Comparison of ENCODE assay signal across 23 cellular contexts in genomic region chr1:5720045-5720444, GRCh38.
"Had no signal": no experiment of that assay in that cellular context is flagged by ENCODE, and none has a peak within 500 bp of the region (broad histone marks: within the 10 kb centered on the region; RNA-seq: fewer than 3 reads in every experiment).

No MANE protein-coding gene starts in this region.

- ATAC-seq: activated naive CD4-positive, alpha-beta T cell treated with anti-CD3 and anti-CD28 coated beads, Interleukin-2, amount 50 U/mL, for 72 hours; activated T-cell treated with anti-CD3 and anti-CD28 coated beads, Interleukin-2, amount 50 U/mL, for 72 hours; gastroesophageal sphincter; naive thymus-derived CD4-positive, alpha-beta T cell; stimulated activated naive CD8-positive, alpha-beta T cell treated with anti-CD3 and anti-CD28 coated beads, Interleukin-15, Interleukin-2, amounts not matched to agents 100 U/mL and 50 U/mL, for 24 hours had no signal

- H3K4me1 ChIP-seq: uterus had no signal

- H3K4me2 ChIP-seq: hepatocyte had no signal

- H3K79me2 ChIP-seq: hepatocyte had no signal

- H3K36me3 ChIP-seq: gastroesophageal sphincter, left ventricle myocardium inferior, neural progenitor cell, right atrium auricular region, uterus had no signal

- H2AFZ ChIP-seq: hepatocyte had no signal

- H3K27me3 ChIP-seq: hepatocyte, neural progenitor cell, right atrium auricular region, uterus had no signal

- H3K9me3 ChIP-seq: uterus had no signal

- H3K9ac ChIP-seq: neural progenitor cell had no signal

- H3K27ac ChIP-seq: coronary artery, dorsolateral prefrontal cortex, gastroesophageal sphincter, hepatocyte, left ventricle myocardium inferior, neural progenitor cell, right atrium auricular region, uterus had no signal

- DNase-seq: activated CD4-positive, alpha-beta memory T cell treated with anti-CD3 and anti-CD28 coated beads, Interleukin-2, amount 10 ng/mL, durations not matched to agents 7 days and 5 days; activated CD4-positive, alpha-beta T cell treated with anti-CD3 and anti-CD28 coated beads for 1 hour; activated CD4-positive, alpha-beta T cell treated with anti-CD3 and anti-CD28 coated beads, Interleukin-2, amount 10 ng/mL, durations not matched to agents 7 days and 5 days; activated naive CD4-positive, alpha-beta T cell; activated T-cell treated with anti-CD3 and anti-CD28 coated beads, Interleukin-2, amount 50 U/mL, for 72 hours; cerebellar nuclear complex; effector memory CD4-positive, alpha-beta T cell; erythroblast; islet precursor cell; left ventricle myocardium inferior; midbrain; naive thymus-derived CD4-positive, alpha-beta T cell; stimulated activated CD4-positive, alpha-beta T cell treated with anti-CD3 and anti-CD28 coated beads, Interleukin-2, amount 100 ng/mL, for 48 hours; stimulated activated naive CD8-positive, alpha-beta T cell treated with anti-CD3 and anti-CD28 coated beads, Interleukin-15, Interleukin-2, amounts not matched to agents 100 U/mL and 50 U/mL, for 24 hours; T-helper 2 cell; uterus had no signal

- H3K4me3 ChIP-seq: coronary artery, dorsolateral prefrontal cortex, gastroesophageal sphincter, hepatocyte, left ventricle myocardium inferior, neural progenitor cell, right atrium auricular region, uterus had no signal
